In the genomic region with DNA sequence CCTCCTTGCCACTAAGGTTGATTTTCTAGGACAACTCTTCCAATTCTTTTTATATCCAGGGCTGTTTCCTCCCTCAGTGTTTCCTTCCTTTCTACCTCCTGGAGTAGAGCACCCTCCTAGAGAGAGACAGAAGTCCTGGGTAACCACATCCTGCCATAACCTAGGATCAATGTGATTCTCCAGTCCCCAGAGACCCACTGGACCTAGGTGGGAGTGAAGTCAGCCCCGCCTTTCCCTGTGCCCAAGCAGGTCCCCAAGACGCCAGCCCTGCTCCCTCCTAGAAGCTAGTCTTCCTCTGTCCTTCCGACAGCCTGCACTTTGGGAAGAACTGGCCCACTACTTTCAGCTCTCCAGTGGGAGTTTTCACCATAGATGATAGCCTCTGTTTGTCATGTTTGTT, we compare ENCODE assay signal across 25 cellular contexts.
DNase-seq lines count a peak whose midpoint lies in the region; ATAC-seq and TF ChIP-seq lines count a peak whose summit lies in the region.
"Had no signal": no experiment of that assay in that cellular context is flagged by ENCODE, and none has a peak within 500 bp of the region (broad histone marks: within the 10 kb centered on the region; RNA-seq: fewer than 3 reads in every experiment).

No MANE protein-coding gene starts in this region.

- peak overlapping the region; percentile 69 for H2BK12ac ChIP-seq in trophoblast cell (ENCODE audit: low read length)

- CTCF ChIA-PET in activated CD4-positive, alpha-beta T cell treated with anti-CD3 and anti-CD28 coated beads for 36 hours (lab: Charles Lee) = no interaction called here

- no peak overlapping the region for H3K4ac ChIP-seq in trophoblast cell (ENCODE audit: low read depth, low read length)

- H2AK5ac ChIP-seq in trophoblast cell (ENCODE audit: low read length) = peak overlapping the region; percentile 90

- peaks cover 21% of the 10 kb centered on the region for H3K9me3 Mint-ChIP-seq in activated CD4-positive, alpha-beta T cell treated with anti-CD3 and anti-CD28 coated beads, Interleukin-2, amount 10 ng/mL, durations not matched to agents 24 days and 14 days
- peaks cover 3% of the 10 kb centered on the region for H3K9me3 Mint-ChIP-seq in activated CD4-positive, alpha-beta T cell treated with anti-CD3 and anti-CD28 coated beads for 36 hours (ENCODE audit: low read depth)
- H3K9me3 Mint-ChIP-seq in memory B cell = no peaks in the 10 kb centered on the region
- no peaks in the 10 kb centered on the region for H3K9me3 Mint-ChIP-seq in endodermal cell

- H3K27ac Mint-ChIP-seq in activated CD4-positive, alpha-beta T cell treated with anti-CD3 and anti-CD28 coated beads, Interleukin-2, amount 10 ng/mL, durations not matched to agents 24 days and 14 days = peak overlapping the region; percentile 39
- H3K27ac Mint-ChIP-seq in activated CD4-positive, alpha-beta T cell treated with anti-CD3 and anti-CD28 coated beads for 36 hours = no peak overlapping the region
- H3K27ac Mint-ChIP-seq in memory B cell (peak overlapping the region; percentile 11), endodermal cell (no peak overlapping the region)

- no peaks in the 10 kb centered on the region for H3K36me3 ChIP-seq in trophoblast cell (ENCODE audit: control insufficient read depth in 1 of 2, insufficient read depth in 2 of 2, low read length in 2 of 2)
- H3K36me3 ChIP-seq in endodermal cell (ENCODE audit: control insufficient read depth, insufficient read depth, low read length) = no peaks in the 10 kb centered on the region
- H3K36me3 ChIP-seq: MG63, SJCRH30 had no signal

- H3K4me1 ChIP-seq in trophoblast cell (ENCODE audit: control insufficient read depth in 1 of 2, insufficient read depth in 2 of 2, low read length in 2 of 2) (peaks cover 13 to 15% of the 10 kb centered on the region in 2 experiments), endodermal cell (ENCODE audit: control insufficient read depth, insufficient read depth, low read length) (peaks cover 11% of the 10 kb centered on the region)

- ATAC-seq in activated CD4-positive, alpha-beta T cell treated with anti-CD3 and anti-CD28 coated beads for 36 hours = no peak
- ATAC-seq in memory B cell (ENCODE audit: low read depth) (no peak), HG03520 (IDR thresholded peaks at IDR 0.05; ENCODE audit: unreplicated experiment) (no peak)
- ATAC-seq: Panc1 had no signal

- POLR2A ChIA-PET in activated CD4-positive, alpha-beta T cell treated with anti-CD3 and anti-CD28 coated beads for 36 hours (lab: Charles Lee) = no interaction called here

- no peak overlapping the region for H3K4me2 ChIP-seq in trophoblast cell (ENCODE audit: low read length)

- no peak overlapping the region for H3K23ac ChIP-seq in trophoblast cell (ENCODE audit: low read length)

- peak overlapping the region; percentile 66 for H4K91ac ChIP-seq in trophoblast cell (ENCODE audit: low read depth, low read length)

- H2AFZ ChIP-seq in trophoblast cell (ENCODE audit: insufficient read depth, low read length, poor library complexity) = no peak overlapping the region

- no peak overlapping the region for H2BK120ac ChIP-seq in trophoblast cell (ENCODE audit: insufficient read depth, low read length, poor library complexity)

- H3K27me3 Mint-ChIP-seq in activated CD4-positive, alpha-beta T cell treated with anti-CD3 and anti-CD28 coated beads, Interleukin-2, amount 10 ng/mL, durations not matched to agents 24 days and 14 days = no peaks in the 10 kb centered on the region
- no peaks in the 10 kb centered on the region for H3K27me3 Mint-ChIP-seq in activated CD4-positive, alpha-beta T cell treated with anti-CD3 and anti-CD28 coated beads for 36 hours
- no peaks in the 10 kb centered on the region for H3K27me3 Mint-ChIP-seq in memory B cell
- H3K27me3 Mint-ChIP-seq in endodermal cell (ENCODE audit: insufficient read depth) = no peaks in the 10 kb centered on the region
- H3K27me3 Mint-ChIP-seq: CD4-positive, CD25-positive, alpha-beta regulatory T cell had no signal

- H3K4me3 ChIP-seq in NB4 (ENCODE audit: low read depth, low read length) (no peak overlapping the region), trophoblast cell (ENCODE audit: low read depth, low read length) (no peak overlapping the region), endodermal cell (ENCODE audit: low read length) (no peak overlapping the region)
- H3K4me3 ChIP-seq: MG63, SJCRH30 had no signal

- H3K27ac ChIP-seq in trophoblast cell (ENCODE audit: low read depth, low read length) = no peak overlapping the region
- no peak overlapping the region for H3K27ac ChIP-seq in endodermal cell (ENCODE audit: low read depth, low read length)
- H3K27ac ChIP-seq: 22Rv1, SJCRH30 had no signal

- peak overlapping the region; percentile 85 for H4K8ac ChIP-seq in trophoblast cell (ENCODE audit: low read depth, low read length)

- no peak overlapping the region for H3K9ac ChIP-seq in trophoblast cell (ENCODE audit: low read length)
- H3K9ac ChIP-seq in endodermal cell (ENCODE audit: extremely low read depth, low read length, poor library complexity, severe bottlenecking) = no peak overlapping the region

- H3K79me2 ChIP-seq in trophoblast cell (ENCODE audit: control insufficient read depth, insufficient read depth, low read length, poor library complexity) = peaks cover 2% of the 10 kb centered on the region

- no peak overlapping the region for H3K18ac ChIP-seq in trophoblast cell (ENCODE audit: low read length)

- H4K12ac ChIP-seq in trophoblast cell (ENCODE audit: low read depth, low read length) = no peak overlapping the region

- WGBS in trophoblast cell (ENCODE audit: extremely low coverage, insufficient coverage, insufficient read length) = no CpG with 5 or more reads among the region's 3 CpGs
- 91 to 100% methylated on average over 3 of the region's 3 CpGs for WGBS in endodermal cell (ENCODE audit: insufficient coverage in 1 of 2, insufficient read length in 1 of 2), 2 experiments

- no peak overlapping the region for H3K4me3 Mint-ChIP-seq in activated CD4-positive, alpha-beta T cell treated with anti-CD3 and anti-CD28 coated beads, Interleukin-2, amount 10 ng/mL, durations not matched to agents 24 days and 14 days
- H3K4me3 Mint-ChIP-seq in activated CD4-positive, alpha-beta T cell treated with anti-CD3 and anti-CD28 coated beads for 36 hours = no peak overlapping the region
- H3K4me3 Mint-ChIP-seq in memory B cell = no peak overlapping the region
- no peak overlapping the region for H3K4me3 Mint-ChIP-seq in endodermal cell
- H3K4me3 Mint-ChIP-seq: CD4-positive, CD25-positive, alpha-beta regulatory T cell had no signal

- TF ChIP-seq CTCF in NB4 (IDR thresholded peaks at IDR 0.05; ENCODE audit: low read depth, low read length) (no peak), endodermal cell (conservative IDR thresholded peaks at IDR 0.05) (no peak)

- intact Hi-C loops in activated CD4-positive, alpha-beta T cell treated with anti-CD3 and anti-CD28 coated beads, Interleukin-2, amount 10 ng/mL, durations not matched to agents 24 days and 14 days (cut with micrococcal nuclease) = loop anchor here (2.0 kb wide), 1 partner anchor 35 kb away; no protein-coding TSS in a partner anchor
- intact Hi-C loops in activated CD4-positive, alpha-beta T cell treated with anti-CD3 and anti-CD28 coated beads for 36 hours (cut with DNase I, micrococcal nuclease) = no loop called here

- peaks cover 9% of the 10 kb centered on the region for H3K36me3 Mint-ChIP-seq in activated CD4-positive, alpha-beta T cell treated with anti-CD3 and anti-CD28 coated beads, Interleukin-2, amount 10 ng/mL, durations not matched to agents 24 days and 14 days (ENCODE audit: low read depth)
- peaks cover 2% of the 10 kb centered on the region for H3K36me3 Mint-ChIP-seq in activated CD4-positive, alpha-beta T cell treated with anti-CD3 and anti-CD28 coated beads for 36 hours (ENCODE audit: low read depth)
- H3K36me3 Mint-ChIP-seq in memory B cell (no peaks in the 10 kb centered on the region), endodermal cell (ENCODE audit: low read depth) (no peaks in the 10 kb centered on the region)
- H3K36me3 Mint-ChIP-seq: CD4-positive, CD25-positive, alpha-beta regulatory T cell had no signal

- H3K27me3 ChIP-seq in trophoblast cell (ENCODE audit: insufficient read depth, low read length) (no peaks in the 10 kb centered on the region), endodermal cell (ENCODE audit: control insufficient read depth, insufficient read depth, low read length, poor library complexity, severe bottlenecking) (no peaks in the 10 kb centered on the region)
- H3K27me3 ChIP-seq: MG63, SJCRH30 had no signal

- H3K9me3 ChIP-seq in trophoblast cell (ENCODE audit: insufficient read depth, low read depth, low read length) (no peaks in the 10 kb centered on the region), endodermal cell (ENCODE audit: control insufficient read depth, low read length) (no peaks in the 10 kb centered on the region)
- H3K9me3 ChIP-seq: MG63, SJCRH30 had no signal

- no peak overlapping the region for H3K14ac ChIP-seq in trophoblast cell (ENCODE audit: low read length)

- peaks cover 47% of the 10 kb centered on the region for H3K4me1 Mint-ChIP-seq in activated CD4-positive, alpha-beta T cell treated with anti-CD3 and anti-CD28 coated beads, Interleukin-2, amount 10 ng/mL, durations not matched to agents 24 days and 14 days
- H3K4me1 Mint-ChIP-seq in activated CD4-positive, alpha-beta T cell treated with anti-CD3 and anti-CD28 coated beads for 36 hours = peaks cover 40% of the 10 kb centered on the region
- H3K4me1 Mint-ChIP-seq in memory B cell = peaks cover 38% of the 10 kb centered on the region
- peaks cover 11% of the 10 kb centered on the region for H3K4me1 Mint-ChIP-seq in endodermal cell

- H3K79me1 ChIP-seq in trophoblast cell (ENCODE audit: low read length) = peaks cover 19% of the 10 kb centered on the region

- no peak for TF ChIP-seq POLR2A in NB4 (IDR thresholded peaks at IDR 0.05; ENCODE audit: extremely low read depth, insufficient read length)

- H2BK5ac ChIP-seq in trophoblast cell (ENCODE audit: low read depth, low read length, poor library complexity) = no peak overlapping the region

- peak; percentile 54 for DNase-seq in activated CD4-positive, alpha-beta T cell treated with anti-CD3 and anti-CD28 coated beads, Interleukin-2, amount 10 ng/mL, durations not matched to agents 24 days and 14 days
- no peak for DNase-seq in activated CD4-positive, alpha-beta T cell treated with anti-CD3 and anti-CD28 coated beads for 36 hours
- DNase-seq in NB4 (ENCODE audit: low read depth) = peak; percentile 58
- DNase-seq in memory B cell (ENCODE audit: low spot score in 2 of 2) = no peak
- DNase-seq in trophoblast cell = no peak
- DNase-seq in endodermal cell = no peak
- no peak for DNase-seq in SK-N-DZ (ENCODE audit: low spot score)
- DNase-seq: AML-193; CD4-positive, CD25-positive, alpha-beta regulatory T cell; COR-L47; DMS153; GF-D8; HCEC 1CT; Kasumi-1; MG63; NCI-H1092; NCI-H1436 treated with DMSO at 0.1 percent for 48 hours; NCI-H2029; NCI-H2171; NCI-H446; NCI-H69; SJCRH30 had no signal

Comparison
In these comparisons a context has a peak if more than half of its experiments do, and no peak if none do; other contexts are left out.
1. DNase-seq: peak in activated CD4-positive, alpha-beta T cell treated with anti-CD3 and anti-CD28 coated beads, Interleukin-2, amount 10 ng/mL, durations not matched to agents 24 days and 14 days (single experiment) and NB4 (single experiment); none in activated CD4-positive, alpha-beta T cell treated with anti-CD3 and anti-CD28 coated beads for 36 hours (single experiment), memory B cell (0 of 2), trophoblast cell (0 of 2), endodermal cell (single experiment) and SK-N-DZ (single experiment).
2. H3K27ac Mint-ChIP-seq: peak in activated CD4-positive, alpha-beta T cell treated with anti-CD3 and anti-CD28 coated beads, Interleukin-2, amount 10 ng/mL, durations not matched to agents 24 days and 14 days (single experiment) and memory B cell (single experiment); none in activated CD4-positive, alpha-beta T cell treated with anti-CD3 and anti-CD28 coated beads for 36 hours (single experiment) and endodermal cell (single experiment).